1 cellular context compared by ENCODE assay signal in genomic region chr12:1795785-1796514, GRCh38.
TF ChIP-seq lines count a peak whose summit lies in the region.

No MANE protein-coding gene starts in this region.

TF ChIP-seq in HepG2, 621 proteins besides CTCF, POLR2A, EP300 and RAD21 (continued from another document and continues in another):
- 0 out of 2 replicates have a peak, but pooled peaks have one; percentile 21 for TF ChIP-seq ZHX1 (CRISPR knock-in tag; IDR thresholded peaks at IDR 0.05; ENCODE audit: low read depth)
- TF ChIP-seq ZBED4 (CRISPR knock-in tag; IDR thresholded peaks at IDR 0.05; ENCODE audit: borderline replicate concordance), result peak; percentile 72
- no peak for TF ChIP-seq PAWR (CRISPR knock-in tag; IDR thresholded peaks at IDR 0.05; ENCODE audit: borderline replicate concordance)
- TF ChIP-seq GPN1 (CRISPR knock-in tag; IDR thresholded peaks at IDR 0.05; ENCODE audit: borderline replicate concordance), result no peak
- no peak for TF ChIP-seq PRMT3 (CRISPR knock-in tag; IDR thresholded peaks at IDR 0.05; ENCODE audit: borderline replicate concordance, low read depth)
- TF ChIP-seq FOSL2 (CRISPR knock-in tag; IDR thresholded peaks at IDR 0.05), result 0 out of 2 replicates have a peak, but pooled peaks have one; percentile 2
- peak; percentile 26; the same call in 1 of the 2 replicates for TF ChIP-seq KDM5B (CRISPR knock-in tag; IDR thresholded peaks at IDR 0.05; ENCODE audit: borderline replicate concordance)
- no peak for TF ChIP-seq ZNF280B (CRISPR knock-in tag; IDR thresholded peaks at IDR 0.05; ENCODE audit: borderline replicate concordance)
- no peak for TF ChIP-seq ZNF7 (CRISPR knock-in tag; IDR thresholded peaks at IDR 0.05)
- no peak for TF ChIP-seq ZNF768 (CRISPR knock-in tag; IDR thresholded peaks at IDR 0.05)
- TF ChIP-seq CENPT (CRISPR knock-in tag; IDR thresholded peaks at IDR 0.05; ENCODE audit: low read depth), result no peak
- peak; percentile 48 for TF ChIP-seq NR2C2 (CRISPR knock-in tag; IDR thresholded peaks at IDR 0.05; ENCODE audit: borderline replicate concordance)
- no peak for TF ChIP-seq RFX5 (IDR thresholded peaks at IDR 0.05; ENCODE audit: low read depth, low read length)
- 0 out of 2 replicates have a peak, but pooled peaks have one; percentile 37 for TF ChIP-seq SMYD3 (CRISPR knock-in tag; IDR thresholded peaks at IDR 0.05)
- no peak for TF ChIP-seq FOXA1 (IDR thresholded peaks at IDR 0.05)
- 0 out of 2 replicates have a peak, but pooled peaks have one; percentile 4 for TF ChIP-seq FOXA1 (CRISPR knock-in tag; IDR thresholded peaks at IDR 0.05)
- no peak for TF ChIP-seq RNF219 (CRISPR knock-in tag; IDR thresholded peaks at IDR 0.05)
- no peak for TF ChIP-seq ZNF652 (CRISPR knock-in tag; IDR thresholded peaks at IDR 0.05; ENCODE audit: borderline replicate concordance, low read depth)
- TF ChIP-seq AKNA (CRISPR knock-in tag; IDR thresholded peaks at IDR 0.05; ENCODE audit: borderline replicate concordance), result no peak
- peak; percentile 76 for TF ChIP-seq ZNF619 (CRISPR knock-in tag; IDR thresholded peaks at IDR 0.05)
- peak; percentile 88 for TF ChIP-seq ATF7-NPFF (CRISPR knock-in tag; IDR thresholded peaks at IDR 0.05; ENCODE audit: low read depth)
- TF ChIP-seq SP4 (CRISPR knock-in tag; IDR thresholded peaks at IDR 0.05), result peak; percentile 70; the same call in 1 of the 2 replicates
- no peak for TF ChIP-seq NCOA1 (CRISPR knock-in tag; IDR thresholded peaks at IDR 0.05)
- no peak for TF ChIP-seq STAT6 (CRISPR knock-in tag; IDR thresholded peaks at IDR 0.05; ENCODE audit: borderline replicate concordance)
- peak; percentile 62 for TF ChIP-seq XRCC5 (optimal IDR thresholded peaks at IDR 0.05; ENCODE audit: low read length)
- TF ChIP-seq RARG (CRISPR knock-in tag; IDR thresholded peaks at IDR 0.05; ENCODE audit: low read depth), result no peak
- no peak for TF ChIP-seq HOMEZ (CRISPR knock-in tag; IDR thresholded peaks at IDR 0.05; ENCODE audit: low read depth)
- 0 out of 2 replicates have a peak, but pooled peaks have one; percentile 84 for TF ChIP-seq ZNF354B (CRISPR knock-in tag; IDR thresholded peaks at IDR 0.05)
- peak; percentile 55; the same call in 1 of the 2 replicates for TF ChIP-seq ARID4A (CRISPR knock-in tag; IDR thresholded peaks at IDR 0.05; ENCODE audit: borderline replicate concordance)
- TF ChIP-seq TBX2 (CRISPR knock-in tag; IDR thresholded peaks at IDR 0.05; ENCODE audit: borderline replicate concordance), result 0 out of 2 replicates have a peak, but pooled peaks have one; percentile 6
